Comparison of ENCODE assay signal across 2 cellular contexts in genomic region chr3:128276151-128276445, GRCh38.
TF ChIP-seq lines count a peak whose summit lies in the region.

No MANE protein-coding gene starts in this region.

TF ChIP-seq in IMR-90, 13 proteins besides CTCF, POLR2A, EP300 and RAD21:
- TF ChIP-seq MAFK (IDR thresholded peaks at IDR 0.05; ENCODE audit: low read depth, low read length) (no peak), BHLHE40 (IDR thresholded peaks at IDR 0.05; ENCODE audit: low read depth, low read length) (no peak), SMC3 (IDR thresholded peaks at IDR 0.05; ENCODE audit: low read depth, low read length) (no peak), MXI1 (IDR thresholded peaks at IDR 0.05; ENCODE audit: borderline replicate concordance, low read depth, low read length) (no peak), CEBPB (IDR thresholded peaks at IDR 0.05; ENCODE audit: low read depth, low read length) (no peak), ELK1 (IDR thresholded peaks at IDR 0.05; ENCODE audit: borderline replicate concordance, low read depth, low read length) (no peak), NFE2L2 (IDR thresholded peaks at IDR 0.05; ENCODE audit: low read depth, low read length) (no peak), MAZ (IDR thresholded peaks at IDR 0.05; ENCODE audit: borderline replicate concordance, low read depth, low read length) (no peak), FOS (IDR thresholded peaks at IDR 0.05; ENCODE audit: low read depth, low read length) (no peak), USF2 (IDR thresholded peaks at IDR 0.05; ENCODE audit: low read depth, low read length) (no peak), RCOR1 (IDR thresholded peaks at IDR 0.05; ENCODE audit: insufficient replicate concordance, low read length) (no peak), RFX5 (IDR thresholded peaks at IDR 0.05; ENCODE audit: low read depth, low read length) (no peak), CHD1 (IDR thresholded peaks at IDR 0.05; ENCODE audit: low read depth, low read length) (no peak)
TF ChIP-seq in IMR-90: peak in this region for 0.

TF ChIP-seq in H1, 55 proteins besides CTCF, POLR2A, EP300 and RAD21:
- TF ChIP-seq POU5F1 (IDR thresholded peaks at IDR 0.05; ENCODE audit: low read depth, low read length) = no peak
- no peak for TF ChIP-seq USF2 (IDR thresholded peaks at IDR 0.05; ENCODE audit: low read length)
- no peak for TF ChIP-seq CBX5 (IDR thresholded peaks at IDR 0.05; ENCODE audit: low read depth, low read length)
- TF ChIP-seq EGR1 (IDR thresholded peaks at IDR 0.05; ENCODE audit: borderline replicate concordance, low read depth, low read length) = no peak
- no peak for TF ChIP-seq NRF1 (IDR thresholded peaks at IDR 0.05; ENCODE audit: low read depth, low read length)
- no peak for TF ChIP-seq KDM1A (IDR thresholded peaks at IDR 0.05; ENCODE audit: borderline replicate concordance, low read length)
- TF ChIP-seq CHD7 (IDR thresholded peaks at IDR 0.05; ENCODE audit: insufficient replicate concordance, low read length) = no peak
- TF ChIP-seq SP1 (IDR thresholded peaks at IDR 0.05; ENCODE audit: low read depth, low read length) = no peak
- TF ChIP-seq GTF2F1 (IDR thresholded peaks at IDR 0.05; ENCODE audit: borderline replicate concordance, low read depth, low read length) = no peak
- no peak for TF ChIP-seq HDAC6 (IDR thresholded peaks at IDR 0.05; ENCODE audit: low read depth, low read length)
- TF ChIP-seq CEBPB (IDR thresholded peaks at IDR 0.05; ENCODE audit: low read depth, low read length) = no peak
- no peak for TF ChIP-seq PHF8 (conservative IDR thresholded peaks at IDR 0.05; ENCODE audit: low read depth, low read length)
- no peak for TF ChIP-seq SRF (IDR thresholded peaks at IDR 0.05; ENCODE audit: low read depth, low read length)
